In the genomic region with DNA sequence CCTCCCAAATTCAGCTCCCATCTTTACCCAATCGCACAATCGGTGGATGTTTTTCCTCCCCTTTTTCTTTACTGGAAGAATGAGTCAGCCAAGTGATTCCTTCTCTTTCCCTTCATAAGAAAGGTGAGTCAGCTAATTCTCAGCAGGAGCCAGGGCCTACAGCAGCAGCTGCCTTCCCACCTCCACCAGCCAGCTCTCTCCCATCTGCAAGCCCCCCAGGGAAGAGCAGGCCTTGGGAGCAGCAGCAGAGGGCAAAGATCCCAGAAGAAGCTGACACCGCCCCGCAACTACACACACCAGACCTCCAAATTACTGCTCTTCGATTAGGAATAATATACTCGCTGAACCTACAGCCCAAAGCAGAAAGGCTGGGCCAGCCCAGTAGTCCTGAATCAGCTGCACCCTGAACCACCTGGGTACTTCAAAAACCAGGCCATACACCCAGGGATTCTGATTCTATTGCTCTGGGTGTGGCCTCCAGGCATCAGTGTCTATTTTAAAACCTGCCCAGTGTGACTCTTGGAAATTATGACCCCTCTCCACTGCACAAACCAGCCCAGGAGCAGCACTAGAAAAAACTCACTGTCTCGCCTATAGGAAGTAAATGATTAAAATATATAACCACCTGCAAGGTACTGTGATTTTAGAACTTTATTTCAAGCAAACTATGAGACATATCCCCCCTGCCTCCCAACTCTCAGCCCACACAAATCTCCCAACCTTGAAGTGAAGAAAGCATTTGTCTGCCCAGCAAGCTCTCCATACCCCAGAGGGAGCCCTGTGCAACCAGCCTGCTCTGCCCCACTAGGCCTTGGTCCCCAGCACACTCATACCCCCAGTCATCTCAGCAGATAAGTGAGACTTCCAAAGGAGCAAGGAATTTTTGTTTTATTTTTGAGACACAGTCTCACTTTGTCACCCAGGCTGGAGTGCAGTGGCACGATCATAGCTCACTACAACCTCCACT, we compare ENCODE assay signal across 9 cellular contexts. TPM values are rescaled to one million over a fixed set of nuclear protein-coding genes. Genes with fewer than 3 reads are reported as not detected.
DNase-seq lines count a peak whose midpoint lies in the region; ATAC-seq and TF ChIP-seq lines count a peak whose summit lies in the region.
"Had no signal": no experiment of that assay in that cellular context is flagged by ENCODE, and none has a peak within 500 bp of the region (broad histone marks: within the 10 kb centered on the region; RNA-seq: fewer than 3 reads in every experiment).

No MANE protein-coding gene starts in this region.

- H4K20me1 ChIP-seq in neural progenitor cell (ENCODE audit: low read depth): no peaks in the 10 kb centered on the region

- no peak overlapping the region for H3K9ac ChIP-seq in neural progenitor cell

- H3K27me3 Mint-ChIP-seq in neural progenitor cell (ENCODE audit: insufficient read depth, low read depth): peaks cover 5% of the 10 kb centered on the region
- H3K27me3 Mint-ChIP-seq in naive thymus-derived CD8-positive, alpha-beta T cell: no peaks in the 10 kb centered on the region

- peaks cover 7% of the 10 kb centered on the region for H3K4me1 ChIP-seq in neural progenitor cell

- H3F3A ChIP-seq in neural progenitor cell (ENCODE audit: low read depth): no peaks in the 10 kb centered on the region

- H3K36me3 ChIP-seq in neural progenitor cell: no peaks in the 10 kb centered on the region
- H3K36me3 ChIP-seq: esophagus muscularis mucosa had no signal

- H2AFZ ChIP-seq in neural progenitor cell (replicated peaks): no peak overlapping the region

- intact Hi-C loops in dorsolateral prefrontal cortex (cut with DNase I): no loop called here

- peak overlapping the region in 36 of 59 donors; percentile 1 to 84 (median 60) for H3K27ac ChIP-seq in dorsolateral prefrontal cortex
- no peak overlapping the region for H3K27ac ChIP-seq in neural progenitor cell
- H3K27ac ChIP-seq: esophagus muscularis mucosa had no signal

- no peak overlapping the region for H3K4me3 Mint-ChIP-seq in neural progenitor cell
- H3K4me3 Mint-ChIP-seq in naive thymus-derived CD8-positive, alpha-beta T cell: no peak overlapping the region

- H3K9me3 ChIP-seq in neural progenitor cell (ENCODE audit: low read depth): no peaks in the 10 kb centered on the region
- H3K9me3 ChIP-seq: esophagus muscularis mucosa had no signal

- H3K4me3 ChIP-seq in dorsolateral prefrontal cortex (no peak overlapping the region), neural progenitor cell (no peak overlapping the region)
- H3K4me3 ChIP-seq: esophagus muscularis mucosa had no signal

- ATAC-seq in HG03342 (IDR thresholded peaks at IDR 0.05; ENCODE audit: unreplicated experiment): no peak
- ATAC-seq in naive thymus-derived CD8-positive, alpha-beta T cell: no peak

- H3K27ac Mint-ChIP-seq in neural progenitor cell: peak overlapping the region; percentile 12
- H3K27ac Mint-ChIP-seq in naive thymus-derived CD8-positive, alpha-beta T cell: peak overlapping the region in 3 of 10 donors; percentile 20 to 49 (median 35)

- peaks cover 4% of the 10 kb centered on the region for H3K79me2 ChIP-seq in neural progenitor cell (ENCODE audit: low read depth)

- TF ChIP-seq CTCF in dorsolateral prefrontal cortex (IDR thresholded peaks at IDR 0.05 in 54 of 56, conservative IDR thresholded peaks at IDR 0.05 in 2 of 56; ENCODE audit: low read depth in 1 of 56, partially characterized antibody in 56 of 56) (no peak), neural progenitor cell (IDR thresholded peaks at IDR 0.05) (no peak)

- H3K4me1 Mint-ChIP-seq in neural progenitor cell: peaks cover 24% of the 10 kb centered on the region
- H3K4me1 Mint-ChIP-seq in naive thymus-derived CD8-positive, alpha-beta T cell: peaks cover 23 to 31% (median 29%) of the 10 kb centered on the region in 4 donors

- H3K9me3 Mint-ChIP-seq in neural progenitor cell: no peaks in the 10 kb centered on the region
- no peaks in the 10 kb centered on the region for H3K9me3 Mint-ChIP-seq in naive thymus-derived CD8-positive, alpha-beta T cell

- H3K4me2 ChIP-seq in neural progenitor cell: no peak overlapping the region

- peaks cover 17% of the 10 kb centered on the region for H3K36me3 Mint-ChIP-seq in neural progenitor cell
- no peaks in the 10 kb centered on the region for H3K36me3 Mint-ChIP-seq in naive thymus-derived CD8-positive, alpha-beta T cell

- DNase-seq in DMS 273 treated with DMSO at 0.1 percent for 48 hours (lab: John Stamatoyannopoulos, UW) (peak; percentile 53), NCI-H2171 treated with DMSO at 0.1 percent for 48 hours (lab: John Stamatoyannopoulos, UW) (peak; percentile 59), dorsolateral prefrontal cortex (no peak), neural progenitor cell (ENCODE audit: low spot score) (no peak), NCI-H526 treated with DMSO at 0.1 percent for 48 hours (lab: John Stamatoyannopoulos, UW) (no peak)
- no peak for DNase-seq in naive thymus-derived CD8-positive, alpha-beta T cell
- DNase-seq in stimulated activated CD4-positive, alpha-beta T cell treated with anti-CD3 and anti-CD28 coated beads, Interleukin-2, amount 100 ng/mL, for 24 hours: no peak

- H3K27me3 ChIP-seq in dorsolateral prefrontal cortex (no peaks in the 10 kb centered on the region), neural progenitor cell (peaks cover 7% of the 10 kb centered on the region)
- H3K27me3 ChIP-seq: esophagus muscularis mucosa had no signal

- POLR2A ChIA-PET in naive thymus-derived CD8-positive, alpha-beta T cell (lab: Charles Lee): no interaction called here

RNA-seq across cellular contexts. Expression of gene SFXN5, which starts 7.3 kb away (rescaled TPM):
- total RNA-seq in dorsolateral prefrontal cortex (100 to 1,000 TPM in 119 of 120 experiments, 10 to 100 TPM in 1; 82.7 to 370 (median 148) TPM), neural progenitor cell (ENCODE audit: low replicate concordance) (3.4 and 7.3 TPM in 2 replicates)
- 10 to 100 TPM; 17.1 to 20.0 TPM for total RNA-seq in naive thymus-derived CD8-positive, alpha-beta T cell
- 1 to 10 TPM; 1.7 to 3.5 (median 2.6) TPM for polyA plus RNA-seq in naive thymus-derived CD8-positive, alpha-beta T cell

RNA-seq across cellular contexts. Expression of gene RAB11FIP5, which starts 48.6 kb away (rescaled TPM):
- total RNA-seq in dorsolateral prefrontal cortex (10 to 100 TPM; 28.8 to 98.3 (median 66.8) TPM), neural progenitor cell (ENCODE audit: low replicate concordance) (4.2 and 6.8 TPM in 2 replicates)
- 10 to 100 TPM in 1 of 2 experiments, 1 to 10 TPM in 1; 7.4 to 11.3 TPM for total RNA-seq in naive thymus-derived CD8-positive, alpha-beta T cell
- polyA plus RNA-seq in naive thymus-derived CD8-positive, alpha-beta T cell: 1 to 10 TPM; 4.0 to 7.0 (median 4.3) TPM

Comparison
In these comparisons a context has a peak if more than half of its experiments do, and no peak if none do; other contexts are left out.
1. DNase-seq: peak in DMS 273 treated with DMSO at 0.1 percent for 48 hours (single experiment) and NCI-H2171 treated with DMSO at 0.1 percent for 48 hours (single experiment); none in dorsolateral prefrontal cortex (0 of 10), neural progenitor cell (single experiment), NCI-H526 treated with DMSO at 0.1 percent for 48 hours (single experiment), naive thymus-derived CD8-positive, alpha-beta T cell (0 of 10) and stimulated activated CD4-positive, alpha-beta T cell treated with anti-CD3 and anti-CD28 coated beads, Interleukin-2, amount 100 ng/mL, for 24 hours (0 of 2).